ENCODE assay signal across 13 cellular contexts in genomic region chr1:21347072-21347581, GRCh38. TPM values are rescaled to one million over a fixed set of nuclear protein-coding genes. Genes with fewer than 3 reads are reported as not detected.
DNase-seq lines count a peak whose midpoint lies in the region; ATAC-seq and TF ChIP-seq lines count a peak whose summit lies in the region.
"Had no signal": no experiment of that assay in that cellular context is flagged by ENCODE, and none has a peak within 500 bp of the region (broad histone marks: within the 10 kb centered on the region; RNA-seq: fewer than 3 reads in every experiment).

No MANE protein-coding gene starts in this region.

- no peak overlapping the region for H3K27ac ChIP-seq in HEK293 (ENCODE audit: extremely low read depth, low read depth, low read length)
- H3K27ac ChIP-seq in OCI-LY3 (ENCODE audit: low read length): no peak overlapping the region
- no peak overlapping the region for H3K27ac ChIP-seq in hepatocyte
- H3K27ac ChIP-seq in smooth muscle cell (ENCODE audit: low read depth): no peak overlapping the region
- H3K27ac ChIP-seq: PC-9 had no signal

- peak overlapping the region; percentile 93 for H3K9ac ChIP-seq in OCI-LY3 (ENCODE audit: low read length)
- no peak overlapping the region for H3K9ac ChIP-seq in smooth muscle cell (ENCODE audit: low read depth)

- DNase-seq in hepatocyte (ENCODE audit: low spot score) (no peak), smooth muscle cell (lab: John Stamatoyannopoulos, UW; ENCODE audit: unreplicated experiment) (no peak), SW 1271 (lab: John Stamatoyannopoulos, UW) (no peak)
- DNase-seq in activated naive CD4-positive, alpha-beta T cell treated with anti-CD3 and anti-CD28 coated beads, Interleukin-2, amount 50 U/mL, for 16 hours: no peak
- DNase-seq: NCI-H1417 treated with DMSO at 0.1 percent for 48 hours, NCI-H2081, NCI-H524 treated with DMSO at 0.1 percent for 48 hours, PC-9, SHP77 had no signal

- H3K27me3 ChIP-seq in OCI-LY3 (ENCODE audit: low read depth, low read length): no peaks in the 10 kb centered on the region
- no peaks in the 10 kb centered on the region for H3K27me3 ChIP-seq in hepatocyte
- H3K27me3 ChIP-seq in smooth muscle cell (ENCODE audit: low read depth): no peaks in the 10 kb centered on the region

- H3F3A ChIP-seq in smooth muscle cell (ENCODE audit: low read depth): peaks cover 6% of the 10 kb centered on the region

- POLR2A ChIA-PET in HEK293 (lab: Yijun Ruan, JAX): no interaction called here

- H3K4me3 ChIP-seq in HEK293 (ENCODE audit: low read depth, low read length) (no peak overlapping the region), OCI-LY3 (ENCODE audit: low read length) (peak overlapping the region; percentile 99), hepatocyte (no peak overlapping the region), smooth muscle cell (no peak overlapping the region)

- no peaks in the 10 kb centered on the region for H3K9me2 ChIP-seq in hepatocyte (replicated peaks; ENCODE audit: insufficient read depth)

- H3K4me1 ChIP-seq in HEK293 (ENCODE audit: control insufficient read depth, insufficient read depth, low read length) (peaks cover 6% of the 10 kb centered on the region; the same call in 1 of the 2 replicates), OCI-LY3 (ENCODE audit: low read length) (peaks cover 24% of the 10 kb centered on the region), hepatocyte (ENCODE audit: insufficient read depth) (peaks cover 22% of the 10 kb centered on the region), smooth muscle cell (ENCODE audit: low read depth) (peaks cover 14% of the 10 kb centered on the region)

- TF ChIP-seq CTCF in HEK293 (tag by site-specific recombination; IDR thresholded peaks at IDR 0.05): no peak
- no peak for TF ChIP-seq CTCF in OCI-LY3 (IDR thresholded peaks at IDR 0.05; ENCODE audit: low read depth, low read length)
- TF ChIP-seq CTCF in hepatocyte (IDR thresholded peaks at IDR 0.05; ENCODE audit: poor library complexity): no peak
- TF ChIP-seq CTCF in smooth muscle cell (IDR thresholded peaks at IDR 0.05; ENCODE audit: borderline replicate concordance, insufficient read depth, poor library complexity, severe bottlenecking): no peak

- 62% methylated on average over 8 of the region's 8 CpGs for WGBS in hepatocyte (ENCODE audit: low lambda C conversion rate, missing lambda C conversion rate)
- 70% methylated on average over 8 of the region's 8 CpGs for WGBS in smooth muscle cell (ENCODE audit: low lambda C conversion rate)

- H3K79me2 ChIP-seq in OCI-LY3 (ENCODE audit: low read length) (peaks cover 49% of the 10 kb centered on the region), hepatocyte (peaks cover 38% of the 10 kb centered on the region), smooth muscle cell (ENCODE audit: low read depth) (peaks cover 38% of the 10 kb centered on the region)

- H4K20me1 ChIP-seq in OCI-LY3 (ENCODE audit: insufficient read depth, low read length) (peaks cover 19% of the 10 kb centered on the region), hepatocyte (ENCODE audit: insufficient read depth, poor library complexity, severe bottlenecking) (peaks cover 21% of the 10 kb centered on the region), smooth muscle cell (ENCODE audit: low read depth) (peaks cover 29% of the 10 kb centered on the region)

- ATAC-seq in HG03039 (IDR thresholded peaks at IDR 0.05; ENCODE audit: unreplicated experiment): no peak

- H2AFZ ChIP-seq in OCI-LY3 (ENCODE audit: low read depth, low read length) (no peak overlapping the region), hepatocyte (no peak overlapping the region), smooth muscle cell (ENCODE audit: low read depth) (no peak overlapping the region)
- H2AFZ ChIP-seq: PC-9 had no signal

- no peaks in the 10 kb centered on the region for H3K9me3 ChIP-seq in HEK293 (ENCODE audit: control insufficient read depth, insufficient read depth, low read depth, low read length)
- no peaks in the 10 kb centered on the region for H3K9me3 ChIP-seq in OCI-LY3 (ENCODE audit: insufficient read depth, low read length)
- no peaks in the 10 kb centered on the region for H3K9me3 ChIP-seq in hepatocyte (ENCODE audit: low read depth)
- no peaks in the 10 kb centered on the region for H3K9me3 ChIP-seq in smooth muscle cell (replicated peaks; ENCODE audit: low read depth)
- H3K9me3 ChIP-seq: HAP-1 had no signal

- H3K36me3 ChIP-seq in HEK293 (ENCODE audit: control insufficient read depth in 2 of 2, insufficient read depth in 1 of 2, low read length in 2 of 2) (no peaks in the 10 kb centered on the region), OCI-LY3 (replicated peaks; ENCODE audit: low read depth, low read length) (no peaks in the 10 kb centered on the region), hepatocyte (replicated peaks; ENCODE audit: insufficient read depth, low read depth) (no peaks in the 10 kb centered on the region), smooth muscle cell (ENCODE audit: low read depth) (no peaks in the 10 kb centered on the region)
- H3K36me3 ChIP-seq: HAP-1 had no signal

- H3K4me2 ChIP-seq in OCI-LY3 (ENCODE audit: low read length) (peak overlapping the region; percentile 95), hepatocyte (peak overlapping the region; percentile 80), smooth muscle cell (peak overlapping the region; percentile 99)

- CTCF ChIA-PET in HEK293 (lab: Yijun Ruan, JAX): interaction anchor here (0.9 to 1.6 kb wide), 3 partner anchors 21 to 92 kb away, joined by 3 to 9 read pairs (median 4); no protein-coding TSS in a partner anchor

TF ChIP-seq in HEK293, 187 proteins besides CTCF, POLR2A, EP300 and RAD21:
- TF ChIP-seq ZNF248 (tag by site-specific recombination; IDR thresholded peaks at IDR 0.05) (no peak), ZNF623 (tag by site-specific recombination; IDR thresholded peaks at IDR 0.05) (no peak), ZFP3 (tag by site-specific recombination; IDR thresholded peaks at IDR 0.05; ENCODE audit: low read depth) (peak; percentile 92), ELK4 (IDR thresholded peaks at IDR 0.05; ENCODE audit: borderline replicate concordance, low read depth, low read length) (no peak)

RNA-seq across cellular contexts. Expression of gene ECE1, which starts 56.9 kb away (rescaled TPM):
- total RNA-seq in hepatocyte (35.1 and 60.8 TPM in 2 replicates), smooth muscle cell (63.8 and 129 TPM in 2 replicates)
- polyA plus RNA-seq in hepatocyte (84.4 and 90.6 TPM in 2 replicates), smooth muscle cell (101 and 108 TPM in 2 replicates)
